ENCODE assay signal across 13 cellular contexts in genomic region chr7:153886506-153887391, GRCh38.
DNase-seq lines count a peak whose midpoint lies in the region; ATAC-seq, FAIRE-seq and TF ChIP-seq lines count a peak whose summit lies in the region.
"Had no signal": no experiment of that assay in that cellular context is flagged by ENCODE, and none has a peak within 500 bp of the region (broad histone marks: within the 10 kb centered on the region; RNA-seq: fewer than 3 reads in every experiment).

No MANE protein-coding gene starts in this region.

- no peak overlapping the region for H3K27ac Mint-ChIP-seq in activated T-helper 1 cell treated with anti-CD3 and anti-CD28 coated beads, Interleukin-12 subunit alpha, Interleukin-12 subunit beta, Interleukin-2, Interleukin-4 antibody, amounts not matched to agents 30 ng/mL and 10 ng/mL and 1 ng/mL, durations not matched to agents 14 hours and 24 hours and 36 hours
- H3K27ac Mint-ChIP-seq: CD14-positive monocyte had no signal

- 0% methylated on average over 3 to 20 of the region's 98 CpGs for WGBS in gastroesophageal sphincter (ENCODE audit: low coverage in 1 of 2), 2 donors

- DNase-seq in GM12891 (ENCODE audit: insufficient read length, low spot score): peak; percentile 1
- DNase-seq in NCI-H748 (lab: John Stamatoyannopoulos, UW; ENCODE audit: unreplicated experiment): peak; percentile 82
- DNase-seq in NCI-H2029 (lab: John Stamatoyannopoulos, UW): no peak
- no peak for DNase-seq in activated T-helper 1 cell treated with anti-CD3 and anti-CD28 coated beads, Interleukin-12 subunit alpha, Interleukin-12 subunit beta, Interleukin-2, Interleukin-4 antibody, amounts not matched to agents 30 ng/mL and 10 ng/mL and 1 ng/mL, durations not matched to agents 14 hours and 24 hours and 36 hours (ENCODE audit: low spot score)
- no peak for DNase-seq in T-helper 9 cell
- DNase-seq: amniotic stem cell had no signal

- FAIRE-seq in GM12891 (lab: Jason Lieb, UNC): no peak
- FAIRE-seq: HepG2 had no signal

- TF ChIP-seq CTCF in gastroesophageal sphincter (IDR thresholded peaks at IDR 0.05) (peak in 2 of 4 experiments; percentile 28 to 40), parathyroid adenoma (IDR thresholded peaks at IDR 0.05) (no peak)

- ATAC-seq in gastroesophageal sphincter (peak; percentile 50), GM21786 (IDR thresholded peaks at IDR 0.05; ENCODE audit: unreplicated experiment) (no peak)
- ATAC-seq: HepG2 had no signal

- H3K27me3 ChIP-seq in gastroesophageal sphincter (peaks cover 53% of the 10 kb centered on the region), parathyroid adenoma (ENCODE audit: control insufficient read depth, insufficient read depth, low read length) (no peaks in the 10 kb centered on the region)

- no peak overlapping the region for H3K9ac ChIP-seq in parathyroid adenoma

- H3K4me1 Mint-ChIP-seq in activated T-helper 1 cell treated with anti-CD3 and anti-CD28 coated beads, Interleukin-12 subunit alpha, Interleukin-12 subunit beta, Interleukin-2, Interleukin-4 antibody, amounts not matched to agents 30 ng/mL and 10 ng/mL and 1 ng/mL, durations not matched to agents 14 hours and 24 hours and 36 hours (ENCODE audit: low read depth): no peaks in the 10 kb centered on the region
- H3K4me1 Mint-ChIP-seq: CD14-positive monocyte had no signal

- H3K36me3 ChIP-seq in gastroesophageal sphincter: no peaks in the 10 kb centered on the region
- H3K36me3 ChIP-seq in parathyroid adenoma (ENCODE audit: control insufficient read depth, insufficient read depth, low read length): no peaks in the 10 kb centered on the region
- H3K36me3 ChIP-seq: thoracic aorta had no signal

- TF ChIP-seq POLR2A in GM12891 (IDR thresholded peaks at IDR 0.05; ENCODE audit: low read depth, low read length) (no peak), gastroesophageal sphincter (IDR thresholded peaks at IDR 0.05) (no peak)

- peaks cover 9% of the 10 kb centered on the region for H3K27me3 Mint-ChIP-seq in activated T-helper 1 cell treated with anti-CD3 and anti-CD28 coated beads, Interleukin-12 subunit alpha, Interleukin-12 subunit beta, Interleukin-2, Interleukin-4 antibody, amounts not matched to agents 30 ng/mL and 10 ng/mL and 1 ng/mL, durations not matched to agents 14 hours and 24 hours and 36 hours (ENCODE audit: insufficient read depth)

- H3K27ac ChIP-seq in gastroesophageal sphincter (no peak overlapping the region), parathyroid adenoma (no peak overlapping the region)
- H3K27ac ChIP-seq: thoracic aorta had no signal

- peak overlapping the region; percentile 17 for H3K4me2 ChIP-seq in parathyroid adenoma (ENCODE audit: low read length)

- H3K9me3 Mint-ChIP-seq in activated T-helper 1 cell treated with anti-CD3 and anti-CD28 coated beads, Interleukin-12 subunit alpha, Interleukin-12 subunit beta, Interleukin-2, Interleukin-4 antibody, amounts not matched to agents 30 ng/mL and 10 ng/mL and 1 ng/mL, durations not matched to agents 14 hours and 24 hours and 36 hours: peaks cover 13% of the 10 kb centered on the region

- no peak overlapping the region for H2AFZ ChIP-seq in parathyroid adenoma

- H3K79me2 ChIP-seq in parathyroid adenoma: no peaks in the 10 kb centered on the region

- H3K4me3 Mint-ChIP-seq in activated T-helper 1 cell treated with anti-CD3 and anti-CD28 coated beads, Interleukin-12 subunit alpha, Interleukin-12 subunit beta, Interleukin-2, Interleukin-4 antibody, amounts not matched to agents 30 ng/mL and 10 ng/mL and 1 ng/mL, durations not matched to agents 14 hours and 24 hours and 36 hours: no peak overlapping the region
- H3K4me3 Mint-ChIP-seq: T-helper 1 cell treated with Interleukin-12 subunit alpha and Interleukin-12 subunit beta and Interleukin-4 antibody, amounts not matched to agents 30 μg/mL and 1 μg/mL, for 36 hours had no signal

- no peaks in the 10 kb centered on the region for H3K9me3 ChIP-seq in gastroesophageal sphincter
- H3K9me3 ChIP-seq in parathyroid adenoma (ENCODE audit: control insufficient read depth, low read length): no peaks in the 10 kb centered on the region
- H3K9me3 ChIP-seq: thoracic aorta had no signal

- no peaks in the 10 kb centered on the region for H3K36me3 Mint-ChIP-seq in activated T-helper 1 cell treated with anti-CD3 and anti-CD28 coated beads, Interleukin-12 subunit alpha, Interleukin-12 subunit beta, Interleukin-2, Interleukin-4 antibody, amounts not matched to agents 30 ng/mL and 10 ng/mL and 1 ng/mL, durations not matched to agents 14 hours and 24 hours and 36 hours (ENCODE audit: low read depth)

- peak overlapping the region; percentile 9 to 52 for H3K4me3 ChIP-seq in gastroesophageal sphincter
- H3K4me3 ChIP-seq in parathyroid adenoma (ENCODE audit: low read depth, low read length): no peak overlapping the region
- H3K4me3 ChIP-seq: thoracic aorta had no signal

- H3K4me1 ChIP-seq in gastroesophageal sphincter (peaks cover 0 to 32% (median 12%) of the 10 kb centered on the region in 3 donors), parathyroid adenoma (no peaks in the 10 kb centered on the region)

- intact Hi-C loops in activated T-helper 1 cell treated with anti-CD3 and anti-CD28 coated beads, Interleukin-12 subunit alpha, Interleukin-12 subunit beta, Interleukin-2, Interleukin-4 antibody, amounts not matched to agents 30 ng/mL and 10 ng/mL and 1 ng/mL, durations not matched to agents 14 hours and 24 hours and 36 hours (cut with micrococcal nuclease): no loop called here

- no peak for TF ChIP-seq EP300 in gastroesophageal sphincter (IDR thresholded peaks at IDR 0.05)

TF ChIP-seq in GM12891, 5 proteins besides CTCF, POLR2A, EP300 and RAD21:
- TF ChIP-seq POLR2AphosphoS5 (IDR thresholded peaks at IDR 0.05; ENCODE audit: low read depth, low read length) (no peak), POU2F2 (IDR thresholded peaks at IDR 0.05; ENCODE audit: low read depth, low read length) (no peak), TAF1 (IDR thresholded peaks at IDR 0.05; ENCODE audit: low read depth, low read length) (no peak), SPI1 (IDR thresholded peaks at IDR 0.05; ENCODE audit: low read depth, low read length) (no peak), PAX5 (IDR thresholded peaks at IDR 0.05; ENCODE audit: insufficient read depth, low read length, severe bottlenecking) (no peak)
TF ChIP-seq in GM12891: peak in this region for 0.

Comparison
In these comparisons a context has a peak if more than half of its experiments do, and no peak if none do; other contexts are left out.
1. DNase-seq: peak in GM12891 (single experiment) and NCI-H748 (single experiment); none in NCI-H2029 (single experiment), activated T-helper 1 cell treated with anti-CD3 and anti-CD28 coated beads, Interleukin-12 subunit alpha, Interleukin-12 subunit beta, Interleukin-2, Interleukin-4 antibody, amounts not matched to agents 30 ng/mL and 10 ng/mL and 1 ng/mL, durations not matched to agents 14 hours and 24 hours and 36 hours (single experiment) and T-helper 9 cell (single experiment).